In the genomic region with DNA sequence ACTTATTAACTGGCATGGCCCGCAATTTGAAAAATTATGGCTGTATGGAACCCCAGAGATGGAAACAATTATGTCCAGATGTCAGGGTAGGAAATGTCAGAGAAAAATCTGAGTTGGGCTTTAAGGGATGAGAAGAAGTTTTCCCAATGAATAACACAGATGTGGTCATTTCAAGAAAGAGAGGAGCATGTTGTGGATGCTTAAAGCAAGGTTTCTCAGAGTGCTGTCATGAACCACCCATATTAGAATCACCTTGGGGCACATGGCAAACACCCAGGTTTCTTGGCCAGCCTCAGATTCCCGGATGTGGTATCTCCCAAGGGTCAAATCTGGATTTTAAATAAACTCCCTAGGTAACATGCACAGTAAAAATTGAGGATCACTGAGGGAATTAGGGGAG, we compare ENCODE assay signal across 25 cellular contexts. TPM values are rescaled to one million over a fixed set of nuclear protein-coding genes. Genes with fewer than 3 reads are reported as not detected.
"Had no signal": no experiment of that assay in that cellular context is flagged by ENCODE, and none has a peak within 500 bp of the region (broad histone marks: within the 10 kb centered on the region; RNA-seq: fewer than 3 reads in every experiment).

No MANE protein-coding gene starts in this region.

- H3K9me3 Mint-ChIP-seq: activated naive CD4-positive, alpha-beta T cell treated with anti-CD3 and anti-CD28 coated beads, Interleukin-2, amount 10 ng/mL, durations not matched to agents 7 days and 5 days; immature natural killer cell had no signal

- H3K4me3 ChIP-seq: heart right ventricle, spleen had no signal

- DNase-seq: activated CD4-positive, alpha-beta T cell treated with anti-CD3 and anti-CD28 coated beads, Interleukin-2, amount 50 U/mL, for 1 hour; activated CD4-positive, CD25-positive, alpha-beta regulatory T cell treated with anti-CD3 and anti-CD28 coated beads, Interleukin-2, amount 50 U/mL, for 72 hours; activated CD8-positive, alpha-beta memory T cell treated with anti-CD3 and anti-CD28 coated beads, Interleukin-2, amount 50 U/mL, for 4 hours; activated naive CD4-positive, alpha-beta T cell treated with anti-CD3 and anti-CD28 coated beads, Interleukin-2, amount 10 ng/mL, durations not matched to agents 7 days and 5 days; activated naive CD8-positive, alpha-beta T cell treated with anti-CD3 and anti-CD28 coated beads, Interleukin-2, amount 50 U/mL, for 24 hours; activated T-cell treated with anti-CD3 and anti-CD28 coated beads, Interleukin-2, amount 50 U/mL, for 4 hours; aorta; brain microvascular endothelial cell; cortex of kidney; effector CD4-positive, alpha-beta T cell; heart right ventricle; immature natural killer cell; kidney glomerular epithelial cell; left ventricle myocardium superior; naive thymus-derived CD4-positive, alpha-beta T cell; spleen; stimulated activated CD4-positive, alpha-beta T cell treated with anti-CD3 and anti-CD28 coated beads, Interleukin-4, amount 100 ng/mL, for 4 hours; T-helper 2 cell had no signal

- H3K36me3 Mint-ChIP-seq: activated naive CD4-positive, alpha-beta T cell treated with anti-CD3 and anti-CD28 coated beads, Interleukin-2, amount 10 ng/mL, durations not matched to agents 7 days and 5 days; immature natural killer cell; memory B cell; stimulated activated memory B cell treated with anti-CD40 and anti-IgM and Interleukin-4, amounts not matched to agents 10 μg/mL and 1 μg/mL and 100 μg/mL, for 72 hours had no signal

- H2AFZ ChIP-seq: parathyroid adenoma had no signal

- H3K36me3 ChIP-seq: brain microvascular endothelial cell, heart right ventricle, neutrophil, spleen had no signal

- H3K4me1 ChIP-seq: heart right ventricle, parathyroid adenoma, spleen had no signal

- H3K27ac ChIP-seq: brain microvascular endothelial cell, heart right ventricle, neutrophil, parathyroid adenoma, spleen, VCaP had no signal

- H3K79me2 ChIP-seq: parathyroid adenoma had no signal

- H3K4me1 Mint-ChIP-seq: activated naive CD4-positive, alpha-beta T cell treated with anti-CD3 and anti-CD28 coated beads, Interleukin-2, amount 10 ng/mL, durations not matched to agents 7 days and 5 days; activated naive CD8-positive, alpha-beta T cell treated with anti-CD3 and anti-CD28 coated beads, Interleukin-2, amount 50 U/mL, for 24 hours; central memory CD8-positive, alpha-beta T cell; immature natural killer cell; memory B cell; stimulated activated memory B cell treated with anti-CD40 and anti-IgM and Interleukin-4, amounts not matched to agents 10 μg/mL and 1 μg/mL and 100 μg/mL, for 72 hours had no signal

- H3K4me3 Mint-ChIP-seq: activated naive CD4-positive, alpha-beta T cell treated with anti-CD3 and anti-CD28 coated beads, Interleukin-2, amount 10 ng/mL, durations not matched to agents 7 days and 5 days; activated naive CD8-positive, alpha-beta T cell treated with anti-CD3 and anti-CD28 coated beads, Interleukin-2, amount 50 U/mL, for 24 hours; activated T-cell treated with anti-CD3 and anti-CD28 coated beads, Interleukin-2, amount 50 U/mL, for 4 hours; central memory CD8-positive, alpha-beta T cell; immature natural killer cell; memory B cell; naive thymus-derived CD4-positive, alpha-beta T cell; stimulated activated memory B cell treated with anti-CD40 and anti-IgM and Interleukin-4, amounts not matched to agents 10 μg/mL and 1 μg/mL and 100 μg/mL, for 72 hours had no signal

- H3K9ac ChIP-seq: parathyroid adenoma had no signal

- H3K9me3 ChIP-seq: neutrophil had no signal

- H3K27me3 ChIP-seq: brain microvascular endothelial cell, heart right ventricle, neutrophil, spleen had no signal

- H3K27ac Mint-ChIP-seq: activated naive CD4-positive, alpha-beta T cell treated with anti-CD3 and anti-CD28 coated beads, Interleukin-2, amount 10 ng/mL, durations not matched to agents 7 days and 5 days; activated naive CD8-positive, alpha-beta T cell treated with anti-CD3 and anti-CD28 coated beads, Interleukin-2, amount 50 U/mL, for 24 hours; immature natural killer cell; memory B cell; naive thymus-derived CD4-positive, alpha-beta T cell; stimulated activated memory B cell treated with anti-CD40 and anti-IgM and Interleukin-4, amounts not matched to agents 10 μg/mL and 1 μg/mL and 100 μg/mL, for 72 hours had no signal

- H3K27me3 Mint-ChIP-seq: activated naive CD4-positive, alpha-beta T cell treated with anti-CD3 and anti-CD28 coated beads, Interleukin-2, amount 10 ng/mL, durations not matched to agents 7 days and 5 days; activated naive CD8-positive, alpha-beta T cell treated with anti-CD3 and anti-CD28 coated beads, Interleukin-2, amount 50 U/mL, for 24 hours had no signal

RNA-seq across cellular contexts. Expression of gene LAMB4, which starts 43.6 kb away (rescaled TPM):
- total RNA-seq: activated T-cell treated with anti-CD3 and anti-CD28 coated beads, Interleukin-2, amount 50 U/mL, for 4 hours; ureter had no signal
- polyA plus RNA-seq: aorta; immature natural killer cell; naive thymus-derived CD4-positive, alpha-beta T cell had no signal
